In the genomic region with DNA sequence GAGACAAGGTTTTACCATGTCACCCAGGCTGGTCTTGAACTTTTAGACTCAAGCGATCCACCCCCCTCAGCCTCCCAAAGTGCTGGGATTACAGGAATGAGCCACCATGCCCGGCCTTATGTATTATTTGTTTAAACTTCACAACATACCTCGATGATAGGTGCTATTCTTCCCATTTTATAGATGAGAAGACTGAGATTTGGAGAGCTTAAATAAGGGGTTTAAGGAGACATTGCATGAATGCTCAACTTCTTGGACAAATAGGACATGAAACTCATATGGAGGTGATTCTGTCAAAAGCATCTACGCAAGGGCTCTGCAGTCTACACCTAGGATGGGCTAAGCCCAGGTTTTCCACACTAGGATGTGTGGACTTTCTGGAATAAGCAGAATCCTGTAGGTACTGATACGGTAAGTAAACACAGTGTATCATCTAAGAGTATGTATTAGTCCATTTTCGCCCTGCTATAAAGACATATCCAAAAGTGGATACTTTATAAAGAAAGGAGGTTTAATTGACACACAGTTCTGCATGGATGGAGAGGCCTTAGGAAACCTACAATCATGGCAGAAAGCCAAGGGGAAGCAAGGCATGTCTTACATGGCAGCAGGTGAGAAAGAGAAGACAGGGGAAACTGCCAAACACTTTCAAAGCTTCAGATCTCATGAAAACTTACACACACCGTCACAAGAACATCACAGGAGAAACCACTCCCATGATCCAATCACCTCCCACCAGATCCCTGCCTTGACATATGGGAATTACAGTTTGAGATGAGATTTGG, we compare ENCODE assay signal across 7 cellular contexts.
"Had no signal": no experiment of that assay in that cellular context is flagged by ENCODE, and none has a peak within 500 bp of the region (broad histone marks: within the 10 kb centered on the region; RNA-seq: fewer than 3 reads in every experiment).

No MANE protein-coding gene starts in this region.

- H3K9me3 ChIP-seq: breast epithelium, colonic mucosa, esophagus squamous epithelium, gastrocnemius medialis, testis, uterus had no signal

- DNase-seq: esophagus squamous epithelium had no signal

- H3K27me3 ChIP-seq: breast epithelium, colonic mucosa, dorsolateral prefrontal cortex, esophagus squamous epithelium, gastrocnemius medialis, testis, uterus had no signal

- H3K27ac ChIP-seq: breast epithelium, colonic mucosa, dorsolateral prefrontal cortex, esophagus squamous epithelium, gastrocnemius medialis, testis, uterus had no signal

- H3K4me1 ChIP-seq: breast epithelium, colonic mucosa, esophagus squamous epithelium, gastrocnemius medialis, testis, uterus had no signal

- H3K36me3 ChIP-seq: breast epithelium, colonic mucosa, esophagus squamous epithelium, gastrocnemius medialis, uterus had no signal

- H3K4me3 ChIP-seq: breast epithelium, colonic mucosa, dorsolateral prefrontal cortex, esophagus squamous epithelium, gastrocnemius medialis, testis, uterus had no signal
